ENCODE assay signal across 10 cellular contexts in the genomic region with DNA sequence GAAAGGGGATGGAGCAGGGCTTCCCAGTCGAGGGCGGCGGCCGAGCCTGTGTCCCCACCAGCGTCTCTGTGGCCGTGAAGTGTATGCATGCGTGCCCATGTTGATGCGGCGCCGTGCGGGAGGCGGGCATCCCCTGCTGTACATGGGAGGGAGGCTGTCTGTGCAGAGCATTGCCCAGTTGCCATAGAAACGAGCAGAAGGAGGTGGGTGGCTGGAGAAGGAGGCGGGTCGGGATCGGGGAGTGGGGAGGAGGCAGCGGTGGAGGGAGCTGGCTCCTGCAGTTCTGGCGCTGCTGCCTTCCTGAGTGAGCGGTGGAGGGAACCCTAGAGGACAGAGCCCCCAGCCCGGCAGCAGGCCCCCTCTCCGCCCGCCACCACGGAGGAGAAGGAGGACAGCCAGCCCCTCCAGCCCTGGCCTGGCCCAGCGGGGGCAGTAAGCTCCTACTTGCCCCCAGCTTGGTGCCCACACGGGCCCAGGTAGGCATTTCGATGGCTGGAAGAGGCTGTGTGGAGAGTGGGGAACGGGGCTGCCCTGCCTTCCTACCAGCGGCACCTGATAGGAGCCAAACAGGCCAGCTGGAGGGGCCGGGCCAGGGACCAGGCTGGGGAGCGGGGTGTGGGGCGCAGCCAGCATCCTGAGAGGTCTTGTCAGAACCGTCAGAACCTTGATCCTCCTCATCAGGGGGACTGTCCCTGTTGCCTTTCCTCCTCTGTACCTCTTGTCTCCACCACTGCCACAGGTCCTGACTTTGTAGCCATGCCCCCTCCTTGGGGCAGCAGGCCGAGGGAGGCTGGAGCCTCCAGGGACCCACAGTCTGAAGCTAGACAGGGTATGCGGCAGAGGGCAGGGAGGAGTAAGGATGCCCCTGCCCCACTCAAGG. TPM values are rescaled to one million over a fixed set of nuclear protein-coding genes. Genes with fewer than 3 reads are reported as not detected.
DNase-seq lines count a peak whose midpoint lies in the region; ATAC-seq, FAIRE-seq and TF ChIP-seq lines count a peak whose summit lies in the region.
"Had no signal": no experiment of that assay in that cellular context is flagged by ENCODE, and none has a peak within 500 bp of the region (broad histone marks: within the 10 kb centered on the region; RNA-seq: fewer than 3 reads in every experiment).

No MANE protein-coding gene starts in this region.

- WGBS in H9 (ENCODE audit: extremely low coverage, insufficient read length, low lambda C conversion rate) = no CpG with 5 or more reads among the region's 34 CpGs

- H3K79me2 ChIP-seq in H9 (ENCODE audit: insufficient read depth, low read length) = no peaks in the 10 kb centered on the region
- no peaks in the 10 kb centered on the region for H3K79me2 ChIP-seq in parathyroid adenoma

- no peak overlapping the region for H4K91ac ChIP-seq in H9 (ENCODE audit: insufficient read length, low read depth, low read length)

- peak; percentile 71 for DNase-seq in H9
- DNase-seq in WTC11 (ENCODE audit: low spot score) = peak; percentile 58
- DNase-seq in head of caudate nucleus = peak; percentile 55 to 96 (median 84)
- DNase-seq in NCI-H2029 (lab: John Stamatoyannopoulos, UW) = no peak
- DNase-seq in RCC 7860 (ENCODE audit: low spot score) = no peak
- DNase-seq: stimulated activated CD4-positive, alpha-beta T cell treated with anti-CD3 and anti-CD28 coated beads, Interleukin-4, amount 100 ng/mL, for 4 hours had no signal

- H4K8ac ChIP-seq in H9 (replicated peaks; ENCODE audit: insufficient read length, low read depth, low read length) = no peak overlapping the region

- H3K4ac ChIP-seq in H9 (ENCODE audit: low read depth, low read length) = no peak overlapping the region

- no peak overlapping the region for H3K18ac ChIP-seq in H9 (ENCODE audit: insufficient read length, low read depth, low read length)

- no peaks in the 10 kb centered on the region for H3K27me3 ChIP-seq in H9 (ENCODE audit: insufficient read depth, low read length)
- H3K27me3 ChIP-seq in parathyroid adenoma (ENCODE audit: control insufficient read depth, insufficient read depth, low read length) = no peaks in the 10 kb centered on the region

- H3T11ph ChIP-seq in H9 (ENCODE audit: low read length) = no peak overlapping the region

- ATAC-seq in WTC11 (peak; percentile 73), GM21390 (IDR thresholded peaks at IDR 0.05; ENCODE audit: unreplicated experiment) (no peak), GM19397 (IDR thresholded peaks at IDR 0.05; ENCODE audit: unreplicated experiment) (no peak)

- CTCF ChIA-PET in WTC11 (lab: Charles Lee) = interaction anchor here (1.0 to 3.0 kb wide), 7 partner anchors 12 to 351 kb away, joined by 3 to 11 read pairs (median 4); no protein-coding TSS in a partner anchor

- no peaks in the 10 kb centered on the region; a peak in 1 of 7 replicates for H3K36me3 Mint-ChIP-seq in H9 (ENCODE audit: insufficient read depth in 1 of 3, low read depth in 3 of 3)
- H3K36me3 Mint-ChIP-seq in WTC11 = no peaks in the 10 kb centered on the region

- H3K4me3 Mint-ChIP-seq in H9 (peak overlapping the region; percentile 69 to 86), WTC11 (peak overlapping the region; percentile 94)

- no peak overlapping the region for H3K23ac ChIP-seq in H9 (ENCODE audit: insufficient read length, low read depth, low read length)

- TF ChIP-seq CTCF in H9 (conservative IDR thresholded peaks at IDR 0.05) (no peak), WTC11 (IDR thresholded peaks at IDR 0.05) (no peak), parathyroid adenoma (IDR thresholded peaks at IDR 0.05) (no peak)

- H2BK12ac ChIP-seq in H9 (ENCODE audit: insufficient read length, low read depth, low read length) = no peak overlapping the region

- H3K9ac ChIP-seq in H9 (ENCODE audit: extremely low read depth, insufficient read length, low read length) = no peak overlapping the region
- H3K9ac ChIP-seq in parathyroid adenoma = no peak overlapping the region

- no peaks in the 10 kb centered on the region for H3K9me3 ChIP-seq in H9 (ENCODE audit: control insufficient read depth, low read depth, low read length)
- H3K9me3 ChIP-seq in parathyroid adenoma (ENCODE audit: control insufficient read depth, low read length) = no peaks in the 10 kb centered on the region

- H2BK120ac ChIP-seq in H9 (ENCODE audit: low read depth, low read length, poor library complexity, severe bottlenecking) = no peak overlapping the region

- H3K56ac ChIP-seq in H9 (ENCODE audit: insufficient read length, low read depth, low read length) = no peak overlapping the region

- H3K27me3 Mint-ChIP-seq in H9 (ENCODE audit: low read depth) (peaks cover 19% of the 10 kb centered on the region), WTC11 (ENCODE audit: low read depth) (peaks cover 3% of the 10 kb centered on the region)

- H3K4me2 ChIP-seq in H9 (ENCODE audit: insufficient read depth, insufficient read length, low read length) = peak overlapping the region; percentile 65
- H3K4me2 ChIP-seq in parathyroid adenoma (ENCODE audit: low read length) = no peak overlapping the region

- peak overlapping the region; percentile 64 for H3K14ac ChIP-seq in H9 (ENCODE audit: insufficient read depth, low read length)

- H4K5ac ChIP-seq in H9 (ENCODE audit: insufficient read length, low read depth, low read length) = no peak overlapping the region

- no peak overlapping the region for H2BK15ac ChIP-seq in H9 (ENCODE audit: low read depth, low read length)

- no peak for FAIRE-seq in RCC 7860 (lab: Jason Lieb, UNC)

- no peaks in the 10 kb centered on the region for H3K36me3 ChIP-seq in parathyroid adenoma (ENCODE audit: control insufficient read depth, insufficient read depth, low read length)

- H2BK20ac ChIP-seq in H9 (ENCODE audit: low read depth, low read length, poor library complexity, severe bottlenecking) = no peak overlapping the region

- no peaks in the 10 kb centered on the region for H4K20me1 ChIP-seq in H9 (ENCODE audit: control insufficient read depth, insufficient read depth, insufficient read length)

- H3K27ac Mint-ChIP-seq in H9 = no peak overlapping the region
- no peak overlapping the region for H3K27ac Mint-ChIP-seq in WTC11

- H2AFZ ChIP-seq in H9 (ENCODE audit: low read length) = no peak overlapping the region
- H2AFZ ChIP-seq in parathyroid adenoma = peak overlapping the region; percentile 73

- intact Hi-C loops in head of caudate nucleus (cut with DNase I) = no loop called here

- H3K4me1 Mint-ChIP-seq in H9 = peaks cover 33 to 54% of the 10 kb centered on the region in 2 experiments
- peaks cover 28% of the 10 kb centered on the region for H3K4me1 Mint-ChIP-seq in WTC11

- H3K79me1 ChIP-seq in H9 (ENCODE audit: insufficient read depth, low read depth, low read length, poor library complexity, severe bottlenecking) = no peaks in the 10 kb centered on the region

- no peak overlapping the region for H2AK5ac ChIP-seq in H9 (ENCODE audit: insufficient read length, low read length)

- H3K9me3 Mint-ChIP-seq in H9 (peaks cover 0 to 2% of the 10 kb centered on the region in 2 experiments; a peak in 2 of 5 replicates), WTC11 (peaks cover 8% of the 10 kb centered on the region; the same call in 1 of the 2 replicates)

- H3K4me3 ChIP-seq in parathyroid adenoma (ENCODE audit: low read depth, low read length) = no peak overlapping the region

- H3K23me2 ChIP-seq in H9 (ENCODE audit: insufficient read length, low read depth, low read length, poor library complexity, severe bottlenecking) = peaks cover 9% of the 10 kb centered on the region

- H2BK5ac ChIP-seq in H9 (ENCODE audit: insufficient read length, low read length) = no peak overlapping the region

- H3K27ac ChIP-seq in H9 (ENCODE audit: insufficient read length, low read depth, low read length) (no peak overlapping the region), parathyroid adenoma (no peak overlapping the region)
- H3K27ac ChIP-seq: epithelial cell of prostate had no signal

- H3K4me1 ChIP-seq in H9 (ENCODE audit: insufficient read depth, low read length) (peaks cover 1% of the 10 kb centered on the region; the same call in 1 of the 2 replicates), parathyroid adenoma (no peaks in the 10 kb centered on the region)

- POLR2A ChIA-PET in WTC11 (lab: Charles Lee) = interaction anchor here (1.1 kb wide), 1 partner anchor 17 kb away, joined by 4 read pairs; no protein-coding TSS in a partner anchor

TF ChIP-seq in WTC11, 78 proteins besides CTCF, POLR2A, EP300 and RAD21:
- TF ChIP-seq FOXP1 (CRISPR knock-in tag; IDR thresholded peaks at IDR 0.05; ENCODE audit: borderline replicate concordance) = 0 out of 2 replicates have a peak, but pooled peaks have one; percentile 13
- 0 out of 2 replicates have a peak, but pooled peaks have one; percentile 28 for TF ChIP-seq TCF7 (CRISPR knock-in tag; IDR thresholded peaks at IDR 0.05; ENCODE audit: low read depth)
- no peak for TF ChIP-seq ELF4 (CRISPR knock-in tag; IDR thresholded peaks at IDR 0.05; ENCODE audit: low read depth)
- TF ChIP-seq, protein P1, sequence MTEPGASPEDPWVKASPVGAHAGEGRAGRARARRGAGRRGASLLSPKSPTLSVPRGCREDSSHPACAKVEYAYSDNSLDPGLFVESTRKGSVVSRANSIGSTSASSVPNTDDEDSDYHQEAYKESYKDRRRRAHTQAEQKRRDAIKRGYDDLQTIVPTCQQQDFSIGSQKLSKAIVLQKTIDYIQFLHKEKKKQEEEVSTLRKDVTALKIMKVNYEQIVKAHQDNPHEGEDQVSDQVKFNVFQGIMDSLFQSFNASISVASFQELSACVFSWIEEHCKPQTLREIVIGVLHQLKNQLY (CRISPR knock-in tag; IDR thresholded peaks at IDR 0.05) = 0 out of 2 replicates have a peak, but pooled peaks have one; percentile 34
- TF ChIP-seq SMAD4 (CRISPR knock-in tag; IDR thresholded peaks at IDR 0.05) = no peak
- TF ChIP-seq ESRRA (CRISPR knock-in tag; IDR thresholded peaks at IDR 0.05; ENCODE audit: borderline replicate concordance) = no peak
- TF ChIP-seq SMAD3 (CRISPR knock-in tag; IDR thresholded peaks at IDR 0.05; ENCODE audit: borderline replicate concordance) = no peak

RNA-seq across cellular contexts. Expression of a gene that starts 41.3 kb away (rescaled TPM):
- total RNA-seq in H9 (2021) (0.15 and 0.22 TPM in 2 replicates), WTC11 (2021) (0.44 to 0.72 TPM (median 0.50 TPM) in 3 replicates)

RNA-seq across cellular contexts. Expression of a gene that starts 49.0 kb away (rescaled TPM):
- 7.0 and 7.6 TPM in 2 replicates for total RNA-seq in H9 (2021)
- 10.6 to 12.6 TPM (median 10.7 TPM) in 3 replicates for total RNA-seq in WTC11 (2021)

Comparison
In these comparisons a context has a peak if more than half of its experiments do, and no peak if none do; other contexts are left out.
1. DNase-seq: peak in H9 (single experiment), WTC11 (single experiment) and head of caudate nucleus (42 of 42); none in NCI-H2029 (single experiment) and RCC 7860 (single experiment).